In the genomic region with DNA sequence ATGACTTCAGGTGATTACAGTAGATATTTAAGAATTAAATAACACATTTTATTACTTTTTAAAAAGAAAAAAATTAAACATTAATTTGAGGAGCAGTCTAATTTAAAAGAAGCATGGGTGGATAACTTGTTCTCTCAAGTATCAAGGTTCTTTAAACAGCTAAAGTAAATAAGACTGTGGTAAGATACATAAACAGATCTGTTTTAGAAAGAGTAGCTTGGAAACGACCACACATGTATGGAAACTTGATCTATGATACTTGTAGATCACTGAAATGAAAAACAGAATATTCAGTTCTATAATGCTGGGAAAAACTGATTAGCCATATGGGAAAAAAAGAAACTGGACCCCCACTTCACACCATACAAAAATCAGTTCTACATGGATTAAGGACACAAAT, we compare ENCODE assay signal across 2 cellular contexts.
TF ChIP-seq lines count a peak whose summit lies in the region.

No MANE protein-coding gene starts in this region.

TF ChIP-seq in WTC11, 78 proteins besides CTCF, POLR2A, EP300 and RAD21 (continued from another document):
- TF ChIP-seq ATF3 (CRISPR knock-in tag; conservative IDR thresholded peaks at IDR 0.05) = no peak
- no peak for TF ChIP-seq ETV6 (CRISPR knock-in tag; IDR thresholded peaks at IDR 0.05)
- TF ChIP-seq IRF2 (CRISPR knock-in tag; IDR thresholded peaks at IDR 0.05; ENCODE audit: borderline replicate concordance, low read depth) = no peak
- no peak for TF ChIP-seq ZBTB43 (CRISPR knock-in tag; IDR thresholded peaks at IDR 0.05)
- no peak for TF ChIP-seq ZMAT4 (CRISPR knock-in tag; IDR thresholded peaks at IDR 0.05)
- no peak for TF ChIP-seq MAX (CRISPR knock-in tag; IDR thresholded peaks at IDR 0.05)
- TF ChIP-seq SP1 (CRISPR knock-in tag; conservative IDR thresholded peaks at IDR 0.05) = no peak
- no peak for TF ChIP-seq ELF4 (CRISPR knock-in tag; IDR thresholded peaks at IDR 0.05; ENCODE audit: low read depth)
- no peak for TF ChIP-seq ZNF138 (CRISPR knock-in tag; conservative IDR thresholded peaks at IDR 0.05)
TF ChIP-seq in WTC11: peak in this region for 0.

TF ChIP-seq in SK-N-SH, 30 proteins besides CTCF, POLR2A, EP300 and RAD21 (continued from another document):
- TF ChIP-seq IRF3 (IDR thresholded peaks at IDR 0.05; ENCODE audit: low read depth, low read length) = no peak
- no peak for TF ChIP-seq RCOR1 (IDR thresholded peaks at IDR 0.05; ENCODE audit: low read length)
- no peak for TF ChIP-seq GABPA (IDR thresholded peaks at IDR 0.05; ENCODE audit: low read depth)
- no peak for TF ChIP-seq USF2 (IDR thresholded peaks at IDR 0.05; ENCODE audit: borderline replicate concordance, low read depth, low read length)
- no peak for TF ChIP-seq NRF1 (IDR thresholded peaks at IDR 0.05; ENCODE audit: low read depth, low read length)
- no peak for TF ChIP-seq TEAD4 (IDR thresholded peaks at IDR 0.05; ENCODE audit: borderline replicate concordance, insufficient read depth)
